ENCODE assay signal across 1 cellular context in genomic region chr5:56819027-56819881, GRCh38.
A peak's percentile ranks its signal among the peaks of the same experiment; 100 is the strongest.
TF ChIP-seq lines count a peak whose summit lies in the region.

No MANE protein-coding gene starts in this region.

TF ChIP-seq in HepG2, 621 proteins besides CTCF, POLR2A, EP300 and RAD21:
- TF ChIP-seq ZNF354B (CRISPR knock-in tag; IDR thresholded peaks at IDR 0.05) (no peak), MAFK (conservative IDR thresholded peaks at IDR 0.05 in 1 of 2, IDR thresholded peaks at IDR 0.05 in 1 of 2; ENCODE audit: low read length in 2 of 2) (0 out of 4 replicates have a peak, but pooled peaks of 1 of the 2 experiments have one; percentile 4), CBFB (CRISPR knock-in tag; IDR thresholded peaks at IDR 0.05) (no peak), ETV6 (CRISPR knock-in tag; conservative IDR thresholded peaks at IDR 0.05) (no peak), HOXA7 (CRISPR knock-in tag; IDR thresholded peaks at IDR 0.05) (no peak), ZNF761 (CRISPR knock-in tag; conservative IDR thresholded peaks at IDR 0.05) (no peak), HDAC1 (CRISPR knock-in tag; IDR thresholded peaks at IDR 0.05) (no peak)
TF ChIP-seq in HepG2: peak in this region for 1.
